In the genomic region with DNA sequence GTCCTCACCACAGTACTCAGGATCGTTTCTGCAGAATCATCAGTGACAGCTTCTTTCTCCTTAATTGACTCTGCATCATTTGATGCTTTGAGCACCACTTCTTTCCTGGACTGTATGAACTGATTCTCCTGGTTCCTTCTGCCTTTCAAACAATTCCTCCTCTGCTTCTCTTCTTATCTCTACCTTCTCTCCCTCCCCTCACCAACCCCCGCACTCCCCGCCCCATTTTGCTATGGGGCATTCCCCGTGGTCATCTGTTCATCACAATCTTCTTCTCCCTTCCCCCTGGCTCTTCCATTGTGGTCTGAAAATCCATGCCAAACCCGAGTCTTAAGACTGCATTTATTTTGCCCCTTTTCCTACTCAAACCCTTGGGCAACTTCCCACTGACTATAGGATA, we compare ENCODE assay signal across 14 cellular contexts. TPM values are rescaled to one million over a fixed set of nuclear protein-coding genes. Genes with fewer than 3 reads are reported as not detected.
DNase-seq lines count a peak whose midpoint lies in the region; ATAC-seq and TF ChIP-seq lines count a peak whose summit lies in the region.
"Had no signal": no experiment of that assay in that cellular context is flagged by ENCODE, and none has a peak within 500 bp of the region (broad histone marks: within the 10 kb centered on the region; RNA-seq: fewer than 3 reads in every experiment).

No MANE protein-coding gene starts in this region.

- no peaks in the 10 kb centered on the region for H3K27me3 ChIP-seq in brain microvascular endothelial cell (replicated peaks)

- peaks cover 19% of the 10 kb centered on the region for H3K36me3 Mint-ChIP-seq in activated naive CD8-positive, alpha-beta T cell treated with anti-CD3 and anti-CD28 coated beads, Interleukin-2, amount 10 ng/mL, durations not matched to agents 7 days and 5 days
- H3K36me3 Mint-ChIP-seq in activated naive CD8-positive, alpha-beta T cell treated with anti-CD3 and anti-CD28 coated beads for 36 hours = peaks cover 27% of the 10 kb centered on the region
- H3K36me3 Mint-ChIP-seq in activated T-helper 17 cell treated with anti-CD3 and anti-CD28 coated beads, Interleukin-2, amount 50 U/mL, for 72 hours (ENCODE audit: low read depth) = peaks cover 75% of the 10 kb centered on the region
- peaks cover 16% of the 10 kb centered on the region for H3K36me3 Mint-ChIP-seq in central memory CD8-positive, alpha-beta T cell (ENCODE audit: insufficient read depth)

- H3K9me3 Mint-ChIP-seq in activated naive CD8-positive, alpha-beta T cell treated with anti-CD3 and anti-CD28 coated beads, Interleukin-2, amount 10 ng/mL, durations not matched to agents 7 days and 5 days = no peaks in the 10 kb centered on the region
- H3K9me3 Mint-ChIP-seq in activated naive CD8-positive, alpha-beta T cell treated with anti-CD3 and anti-CD28 coated beads for 36 hours = no peaks in the 10 kb centered on the region
- no peaks in the 10 kb centered on the region for H3K9me3 Mint-ChIP-seq in activated T-helper 17 cell treated with anti-CD3 and anti-CD28 coated beads, Interleukin-2, amount 50 U/mL, for 72 hours
- no peaks in the 10 kb centered on the region for H3K9me3 Mint-ChIP-seq in central memory CD8-positive, alpha-beta T cell
- H3K9me3 Mint-ChIP-seq: CD4-positive, alpha-beta T cell had no signal

- DNase-seq in activated naive CD8-positive, alpha-beta T cell treated with anti-CD3 and anti-CD28 coated beads, Interleukin-2, amount 10 ng/mL, durations not matched to agents 7 days and 5 days = no peak
- no peak for DNase-seq in activated naive CD8-positive, alpha-beta T cell treated with anti-CD3 and anti-CD28 coated beads for 36 hours
- no peak for DNase-seq in central memory CD8-positive, alpha-beta T cell (ENCODE audit: low spot score in 2 of 2)
- DNase-seq in brain microvascular endothelial cell = no peak
- DNase-seq in NCI-H774 (lab: John Stamatoyannopoulos, UW) = no peak
- no peak for DNase-seq in D341Med (ENCODE audit: low spot score)
- DNase-seq: C1 segment of cervical spinal cord; CD4-positive, alpha-beta T cell; DMS153; EL had no signal

- POLR2A ChIA-PET in activated naive CD8-positive, alpha-beta T cell treated with anti-CD3 and anti-CD28 coated beads, Interleukin-2, amount 10 ng/mL, durations not matched to agents 7 days and 5 days (lab: Charles Lee) = no interaction called here

- H3K4me1 Mint-ChIP-seq in activated naive CD8-positive, alpha-beta T cell treated with anti-CD3 and anti-CD28 coated beads, Interleukin-2, amount 10 ng/mL, durations not matched to agents 7 days and 5 days = peaks cover 4% of the 10 kb centered on the region
- H3K4me1 Mint-ChIP-seq in activated naive CD8-positive, alpha-beta T cell treated with anti-CD3 and anti-CD28 coated beads for 36 hours = peaks cover 11% of the 10 kb centered on the region
- H3K4me1 Mint-ChIP-seq in activated T-helper 17 cell treated with anti-CD3 and anti-CD28 coated beads, Interleukin-2, amount 50 U/mL, for 72 hours = peaks cover 13% of the 10 kb centered on the region
- peaks cover 6% of the 10 kb centered on the region for H3K4me1 Mint-ChIP-seq in central memory CD8-positive, alpha-beta T cell
- H3K4me1 Mint-ChIP-seq: B cell had no signal

- no peak for TF ChIP-seq CTCF in brain microvascular endothelial cell (IDR thresholded peaks at IDR 0.05; ENCODE audit: low read depth, low read length, missing control alignments)

- H3K27me3 Mint-ChIP-seq in activated naive CD8-positive, alpha-beta T cell treated with anti-CD3 and anti-CD28 coated beads, Interleukin-2, amount 10 ng/mL, durations not matched to agents 7 days and 5 days = no peaks in the 10 kb centered on the region
- H3K27me3 Mint-ChIP-seq in activated naive CD8-positive, alpha-beta T cell treated with anti-CD3 and anti-CD28 coated beads for 36 hours = no peaks in the 10 kb centered on the region
- H3K27me3 Mint-ChIP-seq in activated T-helper 17 cell treated with anti-CD3 and anti-CD28 coated beads, Interleukin-2, amount 50 U/mL, for 72 hours = no peaks in the 10 kb centered on the region
- H3K27me3 Mint-ChIP-seq in central memory CD8-positive, alpha-beta T cell = no peaks in the 10 kb centered on the region
- H3K27me3 Mint-ChIP-seq: B cell; CD4-positive, alpha-beta T cell had no signal

- peaks cover 18% of the 10 kb centered on the region for H3K36me3 ChIP-seq in brain microvascular endothelial cell (replicated peaks)

- H3K4me3 Mint-ChIP-seq in activated naive CD8-positive, alpha-beta T cell treated with anti-CD3 and anti-CD28 coated beads, Interleukin-2, amount 10 ng/mL, durations not matched to agents 7 days and 5 days = no peak overlapping the region
- no peak overlapping the region for H3K4me3 Mint-ChIP-seq in activated naive CD8-positive, alpha-beta T cell treated with anti-CD3 and anti-CD28 coated beads for 36 hours
- no peak overlapping the region for H3K4me3 Mint-ChIP-seq in activated T-helper 17 cell treated with anti-CD3 and anti-CD28 coated beads, Interleukin-2, amount 50 U/mL, for 72 hours
- H3K4me3 Mint-ChIP-seq in central memory CD8-positive, alpha-beta T cell = no peak overlapping the region
- H3K4me3 Mint-ChIP-seq: B cell; CD4-positive, alpha-beta T cell had no signal

- no peak overlapping the region for H3K27ac ChIP-seq in brain microvascular endothelial cell

- peak overlapping the region; percentile 14 for H3K27ac Mint-ChIP-seq in activated naive CD8-positive, alpha-beta T cell treated with anti-CD3 and anti-CD28 coated beads, Interleukin-2, amount 10 ng/mL, durations not matched to agents 7 days and 5 days
- H3K27ac Mint-ChIP-seq in activated naive CD8-positive, alpha-beta T cell treated with anti-CD3 and anti-CD28 coated beads for 36 hours = no peak overlapping the region
- H3K27ac Mint-ChIP-seq in activated T-helper 17 cell treated with anti-CD3 and anti-CD28 coated beads, Interleukin-2, amount 50 U/mL, for 72 hours = peak overlapping the region; percentile 80
- peak overlapping the region; percentile 16 for H3K27ac Mint-ChIP-seq in central memory CD8-positive, alpha-beta T cell (ENCODE audit: low read depth)
- H3K27ac Mint-ChIP-seq: B cell; CD4-positive, alpha-beta T cell had no signal

- in situ Hi-C loops in brain microvascular endothelial cell (cut with HindIII; ENCODE audit: low pct_ligation_motif_present, low sequenced_read_pairs) = no loop called here

- ATAC-seq in activated naive CD8-positive, alpha-beta T cell treated with anti-CD3 and anti-CD28 coated beads, Interleukin-2, amount 10 ng/mL, durations not matched to agents 7 days and 5 days (ENCODE audit: low read depth) = no peak
- ATAC-seq in activated T-helper 17 cell treated with anti-CD3 and anti-CD28 coated beads, Interleukin-2, amount 50 U/mL, for 72 hours (replicated peaks) = no peak
- ATAC-seq in central memory CD8-positive, alpha-beta T cell (replicated peaks; ENCODE audit: extremely low read depth, poor library complexity, severe bottlenecking) = no peak
- ATAC-seq: HepG2 had no signal

- H3K4me3 ChIP-seq in brain microvascular endothelial cell (ENCODE audit: low read depth, low read length) = no peak overlapping the region
- H3K4me3 ChIP-seq: HAP-1 had no signal

RNA-seq across cellular contexts. Expression of a gene that starts 57.9 kb away (rescaled TPM):
- 100 to 1,000 TPM; 102 to 104 TPM for total RNA-seq in activated naive CD8-positive, alpha-beta T cell treated with anti-CD3 and anti-CD28 coated beads, Interleukin-2, amount 10 ng/mL, durations not matched to agents 7 days and 5 days
- 10 to 100 TPM; 36.1 to 37.4 TPM for total RNA-seq in activated naive CD8-positive, alpha-beta T cell treated with anti-CD3 and anti-CD28 coated beads for 36 hours
- 10 to 100 TPM; 29.1 to 50.2 TPM for total RNA-seq in activated T-helper 17 cell treated with anti-CD3 and anti-CD28 coated beads, Interleukin-2, amount 50 U/mL, for 72 hours
